Comparison of ENCODE assay signal across 23 cellular contexts in genomic region chr15:38316311-38316710, GRCh38.
"Had no signal": no experiment of that assay in that cellular context is flagged by ENCODE, and none has a peak within 500 bp of the region (broad histone marks: within the 10 kb centered on the region; RNA-seq: fewer than 3 reads in every experiment).

No MANE protein-coding gene starts in this region.

- H3K4me1 ChIP-seq: prostate gland, right atrium auricular region had no signal

- FAIRE-seq: urothelium cell line had no signal

- DNase-seq: activated CD4-positive, alpha-beta T cell treated with anti-CD3 and anti-CD28 coated beads for 1 hour; activated gamma-delta T cell treated with Interleukin-2 at 50 U/mL for 16 hours; activated T-cell treated with anti-CD3 and anti-CD28 coated beads, Interleukin-2, amount 50 U/mL, for 1 hour; endodermal cell; foreskin fibroblast; glutamatergic neuron; immature natural killer cell; kidney glomerular epithelial cell; left ventricle myocardium inferior; naive thymus-derived CD4-positive, alpha-beta T cell; stimulated activated CD4-positive, alpha-beta T cell treated with anti-CD3 and anti-CD28 coated beads, Interleukin-12 subunit alpha, Interleukin-12 subunit beta, amount 100 ng/mL, for 4 hours; stimulated activated CD4-positive, alpha-beta T cell treated with anti-CD3 and anti-CD28 coated beads, Interleukin-4, amount 100 ng/mL, for 4 hours; stimulated activated naive CD8-positive, alpha-beta T cell treated with anti-CD3 and anti-CD28 coated beads, Interleukin-15, amount 100 ng/mL, for 72 hours; T-helper 9 cell; tibial artery had no signal

- ATAC-seq: naive thymus-derived CD4-positive, alpha-beta T cell; stimulated activated naive CD8-positive, alpha-beta T cell treated with anti-CD3 and anti-CD28 coated beads, Interleukin-15, amount 100 ng/mL, for 72 hours had no signal

- H3K27me3 ChIP-seq: ascending aorta, hepatocyte, neural progenitor cell, right atrium auricular region, tibial artery had no signal

- H3K9me3 ChIP-seq: ascending aorta, left ventricle myocardium inferior, prostate gland, right atrium auricular region, tibial artery had no signal

- H3K4me3 ChIP-seq: ascending aorta, coronary artery, hepatocyte, left ventricle myocardium inferior, neural progenitor cell, prostate gland, right atrium auricular region, tibial artery had no signal

- H3K36me3 ChIP-seq: ascending aorta, left ventricle myocardium inferior, neural progenitor cell, prostate gland, right atrium auricular region, tibial artery had no signal

- H3K27ac ChIP-seq: epithelial cell of prostate, hepatocyte, left ventricle myocardium inferior, prostate gland, right atrium auricular region had no signal
